Comparison of ENCODE assay signal across 8 cellular contexts in the genomic region with DNA sequence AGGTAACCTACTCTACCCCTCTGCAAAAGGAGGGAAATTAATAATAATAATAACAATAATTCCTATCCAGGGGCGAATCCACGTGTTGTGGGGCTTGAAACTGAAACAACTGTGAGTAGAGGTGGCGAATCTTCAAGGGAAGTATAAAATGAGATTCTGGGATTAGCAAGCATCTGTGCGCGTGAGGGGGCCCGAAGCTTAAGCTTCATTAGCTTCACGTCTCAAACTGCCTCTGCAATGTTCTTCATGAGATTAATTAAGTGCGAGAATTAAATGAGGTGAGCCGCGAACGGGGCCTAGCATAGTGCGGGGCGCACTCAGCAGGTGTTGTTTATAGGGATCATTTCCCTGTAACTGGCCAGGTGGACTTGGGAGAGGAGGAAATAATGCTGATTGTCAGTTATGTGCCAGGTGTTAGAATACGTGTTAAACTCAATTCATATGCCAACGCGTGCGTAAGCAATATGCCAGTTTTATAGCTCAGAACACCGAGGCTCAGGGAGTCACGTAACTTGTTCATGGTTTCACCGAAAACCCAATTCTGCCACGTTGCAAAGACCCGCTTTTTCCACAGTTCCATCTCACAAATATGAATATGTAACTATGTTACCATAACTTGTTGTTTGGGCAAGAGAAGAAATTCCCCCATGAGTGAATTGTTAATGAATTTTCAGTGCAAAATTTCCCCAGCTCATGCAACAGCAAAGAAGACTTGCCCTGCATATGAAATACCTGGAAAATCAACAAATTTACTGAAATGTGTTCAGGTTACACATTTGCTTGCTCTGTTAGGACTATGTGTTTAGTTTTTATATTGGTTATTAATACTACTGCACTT. TPM values are rescaled to one million over a fixed set of nuclear protein-coding genes. Genes with fewer than 3 reads are reported as not detected.
DNase-seq lines count a peak whose midpoint lies in the region; ATAC-seq and TF ChIP-seq lines count a peak whose summit lies in the region.

No MANE protein-coding gene starts in this region.

- H3K4me1 Mint-ChIP-seq in activated CD4-positive, alpha-beta T cell treated with anti-CD3 and anti-CD28 coated beads, Interleukin-2, amount 10 ng/mL, durations not matched to agents 24 days and 14 days: peaks cover 42% of the 10 kb centered on the region

- H3K36me3 Mint-ChIP-seq in activated CD4-positive, alpha-beta T cell treated with anti-CD3 and anti-CD28 coated beads, Interleukin-2, amount 10 ng/mL, durations not matched to agents 24 days and 14 days (ENCODE audit: low read depth): no peaks in the 10 kb centered on the region

- no peaks in the 10 kb centered on the region for H3K9me2 ChIP-seq in DOHH2 (replicated peaks; ENCODE audit: control insufficient read depth, low read length)

- no peak for TF ChIP-seq CTCF in DOHH2 (IDR thresholded peaks at IDR 0.05; ENCODE audit: low read depth, low read length, poor library complexity, severe bottlenecking)
- TF ChIP-seq CTCF in smooth muscle cell (IDR thresholded peaks at IDR 0.05; ENCODE audit: borderline replicate concordance, insufficient read depth, poor library complexity, severe bottlenecking): no peak

- H3K27me3 Mint-ChIP-seq in activated CD4-positive, alpha-beta T cell treated with anti-CD3 and anti-CD28 coated beads, Interleukin-2, amount 10 ng/mL, durations not matched to agents 24 days and 14 days: no peaks in the 10 kb centered on the region

- peaks cover 19% of the 10 kb centered on the region for H3K4me1 ChIP-seq in DOHH2 (ENCODE audit: control insufficient read depth, low read length)
- peaks cover 8% of the 10 kb centered on the region for H3K4me1 ChIP-seq in smooth muscle cell (ENCODE audit: low read depth)

- H3K4me3 ChIP-seq in DOHH2 (ENCODE audit: low read length): peak overlapping the region; percentile 84
- H3K4me3 ChIP-seq in smooth muscle cell: peak overlapping the region; percentile 76

- H2AFZ ChIP-seq in smooth muscle cell (ENCODE audit: low read depth): peak overlapping the region; percentile 92

- no peaks in the 10 kb centered on the region; the same call in 1 of the 2 replicates for H3F3A ChIP-seq in DOHH2 (ENCODE audit: control insufficient read depth, insufficient read depth)
- no peaks in the 10 kb centered on the region for H3F3A ChIP-seq in smooth muscle cell (ENCODE audit: low read depth)

- peaks cover 25% of the 10 kb centered on the region for H3K27me3 ChIP-seq in DOHH2 (ENCODE audit: control insufficient read depth, low read length)
- H3K27me3 ChIP-seq in smooth muscle cell (ENCODE audit: low read depth): peaks cover 97% of the 10 kb centered on the region

- H3K9ac ChIP-seq in smooth muscle cell (ENCODE audit: low read depth): no peak overlapping the region

- intact Hi-C loops in activated CD4-positive, alpha-beta T cell treated with anti-CD3 and anti-CD28 coated beads, Interleukin-2, amount 10 ng/mL, durations not matched to agents 24 days and 14 days (cut with micrococcal nuclease): loop anchor here (1.0 to 10.0 kb wide), 7 partner anchors 10 to 1120 kb away; a partner anchor contains a TSS
- intact Hi-C loops in left ventricle myocardium superior (cut with micrococcal nuclease): no loop called here

- H3K27ac Mint-ChIP-seq in activated CD4-positive, alpha-beta T cell treated with anti-CD3 and anti-CD28 coated beads, Interleukin-2, amount 10 ng/mL, durations not matched to agents 24 days and 14 days: peak overlapping the region; percentile 84

- no peaks in the 10 kb centered on the region for H3K9me3 ChIP-seq in DOHH2 (ENCODE audit: control insufficient read depth, insufficient read depth, low read length)
- no peaks in the 10 kb centered on the region for H3K9me3 ChIP-seq in smooth muscle cell (replicated peaks; ENCODE audit: low read depth)

- no peaks in the 10 kb centered on the region for H4K20me1 ChIP-seq in DOHH2 (ENCODE audit: control insufficient read depth, insufficient read depth, low read depth, low read length)
- H4K20me1 ChIP-seq in smooth muscle cell (ENCODE audit: low read depth): no peaks in the 10 kb centered on the region

- H3K79me2 ChIP-seq in DOHH2 (ENCODE audit: control insufficient read depth, low read length): no peaks in the 10 kb centered on the region
- no peaks in the 10 kb centered on the region for H3K79me2 ChIP-seq in smooth muscle cell (ENCODE audit: low read depth)

- peaks cover 4% of the 10 kb centered on the region for H3K9me3 Mint-ChIP-seq in activated CD4-positive, alpha-beta T cell treated with anti-CD3 and anti-CD28 coated beads, Interleukin-2, amount 10 ng/mL, durations not matched to agents 24 days and 14 days

- peak; percentile 1 for ATAC-seq in HG02840 (IDR thresholded peaks at IDR 0.05; ENCODE audit: low FRiP score, unreplicated experiment)
- ATAC-seq in left ventricle myocardium superior: no peak

- H3K4me2 ChIP-seq in DOHH2 (ENCODE audit: low read length) (peak overlapping the region; percentile 82), smooth muscle cell (peak overlapping the region; percentile 99)

- H3K36me3 ChIP-seq in DOHH2 (ENCODE audit: control insufficient read depth, low read length) (no peaks in the 10 kb centered on the region), smooth muscle cell (ENCODE audit: low read depth) (no peaks in the 10 kb centered on the region)

- H3K27ac ChIP-seq in DOHH2 (ENCODE audit: low read depth, low read length): no peak overlapping the region
- H3K27ac ChIP-seq in smooth muscle cell (ENCODE audit: low read depth): no peak overlapping the region

- no peak for DNase-seq in activated CD4-positive, alpha-beta T cell treated with anti-CD3 and anti-CD28 coated beads, Interleukin-2, amount 10 ng/mL, durations not matched to agents 24 days and 14 days
- DNase-seq in left ventricle myocardium superior (peak; percentile 32), smooth muscle cell (lab: John Stamatoyannopoulos, UW; ENCODE audit: unreplicated experiment) (no peak), amygdala (lab: John Stamatoyannopoulos, UW) (no peak), NCI-H1694 treated with DMSO at 0.1 percent for 48 hours (lab: John Stamatoyannopoulos, UW) (no peak), NCI-H226 (no peak)

- WGBS in smooth muscle cell (ENCODE audit: low lambda C conversion rate): 43% methylated on average over 22 of the region's 22 CpGs

- peak overlapping the region; percentile 92 for H3K4me3 Mint-ChIP-seq in activated CD4-positive, alpha-beta T cell treated with anti-CD3 and anti-CD28 coated beads, Interleukin-2, amount 10 ng/mL, durations not matched to agents 24 days and 14 days

RNA-seq across cellular contexts. Expression of a gene that starts 30.3 kb away (rescaled TPM):
- total RNA-seq in activated CD4-positive, alpha-beta T cell treated with anti-CD3 and anti-CD28 coated beads, Interleukin-2, amount 10 ng/mL, durations not matched to agents 24 days and 14 days: 214 and 217 TPM in 2 replicates
- total RNA-seq in left ventricle myocardium superior (125 TPM), smooth muscle cell (156 and 166 TPM in 2 replicates)
- 188 and 189 TPM in 2 replicates for polyA plus RNA-seq in smooth muscle cell

RNA-seq across cellular contexts. Expression of a gene that starts 57.0 kb away (rescaled TPM):
- 14.6 and 19.8 TPM in 2 replicates for total RNA-seq in activated CD4-positive, alpha-beta T cell treated with anti-CD3 and anti-CD28 coated beads, Interleukin-2, amount 10 ng/mL, durations not matched to agents 24 days and 14 days
- total RNA-seq in left ventricle myocardium superior: 10.9 TPM
- 99.7 and 102 TPM in 2 replicates for total RNA-seq in smooth muscle cell
- polyA plus RNA-seq in smooth muscle cell: 130 and 138 TPM in 2 replicates
